Comparison of ENCODE assay signal across 27 cellular contexts in genomic region chr10:43771675-43772074, GRCh38.
"Had no signal": no experiment of that assay in that cellular context is flagged by ENCODE, and none has a peak within 500 bp of the region (broad histone marks: within the 10 kb centered on the region; RNA-seq: fewer than 3 reads in every experiment).

No MANE protein-coding gene starts in this region.

- DNase-seq: colonic mucosa; cortex of kidney; dermis blood vessel endothelial cell; dorsolateral prefrontal cortex; effector CD4-positive, alpha-beta T cell; effector CD8-positive, alpha-beta T cell; effector memory CD4-positive, alpha-beta T cell; effector memory CD8-positive, alpha-beta T cell; endodermal cell; erythroblast; esophagus squamous epithelium; foreskin fibroblast; foreskin melanocyte; gastrocnemius medialis; glutamatergic neuron; head of caudate nucleus; heart left ventricle; heart right ventricle had no signal

- ATAC-seq: effector memory CD8-positive, alpha-beta T cell; esophagus mucosa; foreskin keratinocyte; gastrocnemius medialis; gastroesophageal sphincter; heart left ventricle; heart right ventricle had no signal

- H3K4me1 ChIP-seq: colonic mucosa, esophagus muscularis mucosa, esophagus squamous epithelium, foreskin keratinocyte, gastrocnemius medialis, gastroesophageal sphincter, heart left ventricle had no signal

- H3K9me3 ChIP-seq: colonic mucosa, esophagus squamous epithelium, gastrocnemius medialis had no signal

- H3K36me3 ChIP-seq: colonic mucosa, esophagus muscularis mucosa, esophagus squamous epithelium, gastrocnemius medialis, gastroesophageal sphincter, heart left ventricle, heart right ventricle had no signal

- H3K27me3 ChIP-seq: colonic mucosa, esophagus muscularis mucosa, esophagus squamous epithelium, foreskin keratinocyte, gastrocnemius medialis, gastroesophageal sphincter, heart left ventricle, heart right ventricle had no signal

- H3K4me3 ChIP-seq: colonic mucosa, coronary artery, dorsolateral prefrontal cortex, esophagus muscularis mucosa, esophagus squamous epithelium, gastrocnemius medialis, gastroesophageal sphincter, heart left ventricle, heart right ventricle had no signal

- H3K27ac ChIP-seq: colonic mucosa, coronary artery, dorsolateral prefrontal cortex, epithelial cell of prostate, esophagus muscularis mucosa, esophagus squamous epithelium, foreskin keratinocyte, gastrocnemius medialis, gastroesophageal sphincter, heart left ventricle, heart right ventricle had no signal

- FAIRE-seq: colon, endothelial cell of umbilical vein, frontal cortex had no signal
